ENCODE assay signal across 1 cellular context in genomic region chr2:16640867-16641266, GRCh38.
TF ChIP-seq lines count a peak whose summit lies in the region.

No MANE protein-coding gene starts in this region.

TF ChIP-seq in GM12878, 131 proteins besides CTCF, POLR2A, EP300 and RAD21 (continued from another document):
- no peak for TF ChIP-seq BCL11A (IDR thresholded peaks at IDR 0.05; ENCODE audit: low read depth, low read length)
